Comparison of ENCODE assay signal across 23 cellular contexts in genomic region chr17:34452769-34453168, GRCh38.
"Had no signal": no experiment of that assay in that cellular context is flagged by ENCODE, and none has a peak within 500 bp of the region (broad histone marks: within the 10 kb centered on the region; RNA-seq: fewer than 3 reads in every experiment).

No MANE protein-coding gene starts in this region.

- H3K9me3 Mint-ChIP-seq: dendritic cell treated with granulocyte-macrophage colony-stimulating factor and Interleukin-4, amounts not matched to agents 40 ng/mL and 50 ng/mL, for 4 days; effector memory CD8-positive, alpha-beta T cell; nephron progenitor cell had no signal

- H3K4me2 ChIP-seq: hepatocyte had no signal

- FAIRE-seq: kidney had no signal

- H3K4me1 ChIP-seq: esophagus muscularis mucosa, psoas muscle, spleen had no signal

- H3K9me3 ChIP-seq: esophagus muscularis mucosa, neutrophil, psoas muscle, spleen had no signal

- ATAC-seq: effector memory CD8-positive, alpha-beta T cell; left cardiac atrium; left ventricle myocardium superior; naive thymus-derived CD4-positive, alpha-beta T cell; psoas muscle; sciatic nerve had no signal

- H3K27ac ChIP-seq: epithelial cell of prostate, esophagus muscularis mucosa, hepatocyte, neutrophil, psoas muscle, spleen had no signal

- H3K27ac Mint-ChIP-seq: dendritic cell treated with granulocyte-macrophage colony-stimulating factor and Interleukin-4, amounts not matched to agents 40 ng/mL and 50 ng/mL, for 4 days; effector memory CD8-positive, alpha-beta T cell; naive thymus-derived CD4-positive, alpha-beta T cell; nephron progenitor cell had no signal

- H3K4me1 Mint-ChIP-seq: naive thymus-derived CD4-positive, alpha-beta T cell; nephron progenitor cell had no signal

- H3K36me3 ChIP-seq: esophagus muscularis mucosa, neutrophil, spleen had no signal

- H3K4me3 ChIP-seq: esophagus muscularis mucosa, hepatocyte, lung, psoas muscle, spleen had no signal

- H3K36me3 Mint-ChIP-seq: naive thymus-derived CD4-positive, alpha-beta T cell had no signal

- H3K4me3 Mint-ChIP-seq: dendritic cell treated with granulocyte-macrophage colony-stimulating factor and Interleukin-4, amounts not matched to agents 40 ng/mL and 50 ng/mL, for 4 days; effector memory CD8-positive, alpha-beta T cell; naive thymus-derived CD4-positive, alpha-beta T cell; nephron progenitor cell had no signal

- DNase-seq: effector memory CD8-positive, alpha-beta T cell; foreskin melanocyte; kidney; left cardiac atrium; left ventricle myocardium superior; mesenchymal stem cell; naive thymus-derived CD4-positive, alpha-beta T cell; nephron progenitor cell; psoas muscle; retina; spleen; stimulated activated CD4-positive, alpha-beta T cell treated with anti-CD3 and anti-CD28 coated beads, Interleukin-15, amount 100 ng/mL, for 24 hours; stimulated activated CD4-positive, alpha-beta T cell treated with anti-CD3 and anti-CD28 coated beads, Interleukin-1b, Interleukin-23, amount 100 ng/mL, for 48 hours; stimulated activated CD4-positive, alpha-beta T cell treated with anti-CD3 and anti-CD28 coated beads, Interleukin-4, amount 100 ng/mL, for 4 hours; stimulated activated naive CD4-positive, alpha-beta T cell; trophoblast cell had no signal

- H2AFZ ChIP-seq: hepatocyte had no signal

- H3K79me2 ChIP-seq: hepatocyte had no signal
